Comparison of ENCODE assay signal across 1 cellular context in genomic region chr1:117697220-117697781, GRCh38.
TF ChIP-seq lines count a peak whose summit lies in the region.

No MANE protein-coding gene starts in this region.

TF ChIP-seq in K562, 482 proteins besides CTCF, POLR2A, EP300 and RAD21 (continued from another document):
- no peak for TF ChIP-seq FOXO4 (CRISPR knock-in tag; IDR thresholded peaks at IDR 0.05)
- TF ChIP-seq NR4A1 (CRISPR knock-in tag; IDR thresholded peaks at IDR 0.05) = no peak
- no peak for TF ChIP-seq NR4A1 (tag; IDR thresholded peaks at IDR 0.05)
- TF ChIP-seq HMBOX1 (IDR thresholded peaks at IDR 0.05) = peak; percentile 58
- TF ChIP-seq MAFK (IDR thresholded peaks at IDR 0.05; ENCODE audit: low read length) = peak; percentile 72
- 0 out of 4 replicates have a peak, but pooled peaks of 1 of the 2 experiments have one; percentile 15 for TF ChIP-seq HDAC1 (IDR thresholded peaks at IDR 0.05)
- TF ChIP-seq RCOR1 (IDR thresholded peaks at IDR 0.05; ENCODE audit: borderline replicate concordance in 1 of 2, low read depth in 2 of 2, low read length in 2 of 2) = peak; percentile 25 to 66; a peak in 2 of 4 replicates
- peak; percentile 30; the same call in 1 of the 2 replicates for TF ChIP-seq ZEB2 (IDR thresholded peaks at IDR 0.05)
- TF ChIP-seq HDAC2 (IDR thresholded peaks at IDR 0.05) = 0 out of 2 replicates have a peak, but pooled peaks have one; percentile 53
- TF ChIP-seq JUND (IDR thresholded peaks at IDR 0.05; ENCODE audit: borderline replicate concordance, low read depth, low read length) = peak; percentile 64; the same call in 1 of the 2 replicates
- TF ChIP-seq JUND (tag; IDR thresholded peaks at IDR 0.05; ENCODE audit: borderline replicate concordance, low read depth, low read length) = peak; percentile 72; the same call in 2 of the 3 replicates
- no peak for TF ChIP-seq RNF219 (CRISPR knock-in tag; IDR thresholded peaks at IDR 0.05)
- 0 out of 2 replicates have a peak, but pooled peaks have one; percentile 28 for TF ChIP-seq TAL1 (IDR thresholded peaks at IDR 0.05)
- TF ChIP-seq MAFF (IDR thresholded peaks at IDR 0.05; ENCODE audit: low read length) = peak; percentile 63; the same call in 1 of the 2 replicates
- TF ChIP-seq CBFB (CRISPR knock-in tag; IDR thresholded peaks at IDR 0.05) = no peak
- TF ChIP-seq KDM2B (CRISPR knock-in tag; IDR thresholded peaks at IDR 0.05) = no peak
- no peak for TF ChIP-seq ZNF12 (CRISPR knock-in tag; IDR thresholded peaks at IDR 0.05)
- TF ChIP-seq BACH1 (tag; IDR thresholded peaks at IDR 0.05) = peak; percentile 29; the same call in 1 of the 2 replicates
- no peak for TF ChIP-seq THRB (CRISPR knock-in tag; conservative IDR thresholded peaks at IDR 0.05)
- TF ChIP-seq OTX1 (CRISPR knock-in tag; IDR thresholded peaks at IDR 0.05) = no peak
- TF ChIP-seq MEIS2 (IDR thresholded peaks at IDR 0.05; ENCODE audit: partially characterized antibody) = peak; percentile 63
- TF ChIP-seq KAT7 (CRISPR knock-in tag; IDR thresholded peaks at IDR 0.05; ENCODE audit: borderline replicate concordance) = no peak
- peak; percentile 80 for TF ChIP-seq NFE2 (IDR thresholded peaks at IDR 0.05; ENCODE audit: low read depth)
- no peak for TF ChIP-seq GTF3C2 (IDR thresholded peaks at IDR 0.05; ENCODE audit: borderline replicate concordance, extremely low read depth, insufficient read length)
- TF ChIP-seq ZBTB12 (CRISPR knock-in tag; IDR thresholded peaks at IDR 0.05) = no peak
- TF ChIP-seq HNRNPLL (IDR thresholded peaks at IDR 0.05; ENCODE audit: low read depth, low read length, poor library complexity, severe bottlenecking) = no peak
- TF ChIP-seq ZNF354B (CRISPR knock-in tag; IDR thresholded peaks at IDR 0.05) = no peak
- TF ChIP-seq ZBTB17 (CRISPR knock-in tag; IDR thresholded peaks at IDR 0.05) = no peak
- no peak for TF ChIP-seq THRAP3 (IDR thresholded peaks at IDR 0.05; ENCODE audit: borderline replicate concordance)
- TF ChIP-seq USF2 (CRISPR knock-in tag; IDR thresholded peaks at IDR 0.05) = no peak
- TF ChIP-seq HMGN3 (IDR thresholded peaks at IDR 0.05; ENCODE audit: borderline replicate concordance, extremely low read depth, insufficient read length, low read depth, low read length) = no peak
- TF ChIP-seq FOXP4 (CRISPR knock-in tag; IDR thresholded peaks at IDR 0.05; ENCODE audit: borderline replicate concordance) = no peak
- TF ChIP-seq RUNX1 (IDR thresholded peaks at IDR 0.05; ENCODE audit: low read depth) = no peak
- TF ChIP-seq TEAD1 (CRISPR knock-in tag; IDR thresholded peaks at IDR 0.05) = no peak
- TF ChIP-seq HES1 (IDR thresholded peaks at IDR 0.05; ENCODE audit: low read depth) = no peak
- TF ChIP-seq E2F8 (IDR thresholded peaks at IDR 0.05; ENCODE audit: low read depth, partially characterized antibody) = no peak
- no peak for TF ChIP-seq PREB (CRISPR knock-in tag; IDR thresholded peaks at IDR 0.05)
- no peak for TF ChIP-seq ZNF583 (CRISPR knock-in tag; IDR thresholded peaks at IDR 0.05)
- TF ChIP-seq KDM5B (IDR thresholded peaks at IDR 0.05; ENCODE audit: insufficient replicate concordance, low read depth, low read length) = no peak
TF ChIP-seq in K562: peak in this region for 31.
